8 cellular contexts compared by ENCODE assay signal in genomic region chr17:4500188-4500565, GRCh38. TPM values are rescaled to one million over a fixed set of nuclear protein-coding genes. Genes with fewer than 3 reads are reported as not detected.
DNase-seq lines count a peak whose midpoint lies in the region; ATAC-seq and TF ChIP-seq lines count a peak whose summit lies in the region.
"Had no signal": no experiment of that assay in that cellular context is flagged by ENCODE, and none has a peak within 500 bp of the region (broad histone marks: within the 10 kb centered on the region; RNA-seq: fewer than 3 reads in every experiment).

No MANE protein-coding gene starts in this region.

- no peak for TF ChIP-seq CTCF in PC-3 (conservative IDR thresholded peaks at IDR 0.05; ENCODE audit: low read depth, low read length)
- no peak for TF ChIP-seq CTCF in mammary epithelial cell (conservative IDR thresholded peaks at IDR 0.05 in 1 of 2, IDR thresholded peaks at IDR 0.05 in 1 of 2; ENCODE audit: extremely low read depth in 1 of 2, insufficient read depth in 1 of 2, low read depth in 1 of 2, low read length in 2 of 2)

- CTCF ChIA-PET in PC-3 (lab: Charles Lee) (no interaction called here), mammary epithelial cell (lab: Charles Lee; ENCODE audit: low non-redundant PET) (no interaction called here)

- BruUV-seq in PC-3 (replicated peaks; lab: Mats Ljungman, UMichigan) (no TSS peak), mammary epithelial cell (replicated peaks; lab: Mats Ljungman, UMichigan) (no TSS peak)

- H3K27me3 ChIP-seq in H7 (ENCODE audit: control insufficient read depth, insufficient read depth, low read length) = peaks cover 45% of the 10 kb centered on the region
- H3K27me3 ChIP-seq in PC-3 (ENCODE audit: low read length) = peaks cover 12% of the 10 kb centered on the region; the same call in 1 of the 2 replicates
- peaks cover 38% of the 10 kb centered on the region for H3K27me3 ChIP-seq in iPS-15b (ENCODE audit: control insufficient read depth, insufficient read depth, low read length)
- peaks cover 19% of the 10 kb centered on the region for H3K27me3 ChIP-seq in mammary epithelial cell (ENCODE audit: insufficient read depth, low read length)

- no peaks in the 10 kb centered on the region for H4K20me1 ChIP-seq in PC-3 (ENCODE audit: low read length)
- H4K20me1 ChIP-seq in mammary epithelial cell (ENCODE audit: insufficient read depth, low read length) = no peaks in the 10 kb centered on the region

- no peaks in the 10 kb centered on the region for H3K9me2 ChIP-seq in PC-3 (replicated peaks; ENCODE audit: low read length)

- H3K9ac ChIP-seq in PC-3 (ENCODE audit: low read length) (no peak overlapping the region), iPS-15b (ENCODE audit: low read depth, low read length) (no peak overlapping the region), mammary epithelial cell (ENCODE audit: insufficient read depth, low read length) (no peak overlapping the region)

- no peak overlapping the region for H3K27ac ChIP-seq in PC-3 (ENCODE audit: low read length)
- H3K27ac ChIP-seq in skin epidermis = peak overlapping the region in 14 of 21 experiments; percentile 3 to 70 (median 42)
- H3K27ac ChIP-seq in mammary epithelial cell (ENCODE audit: insufficient read depth, low read depth, low read length) = no peak overlapping the region

- peak overlapping the region; percentile 45; the same call in 1 of the 2 replicates for H3K4me3 ChIP-seq in H7 (ENCODE audit: insufficient read depth, low read depth, low read length)
- H3K4me3 ChIP-seq in PC-3 (ENCODE audit: low read length) = peak overlapping the region; percentile 57; the same call in 1 of the 2 replicates
- H3K4me3 ChIP-seq in iPS-15b (ENCODE audit: low read depth, low read length) = peak overlapping the region; percentile 69
- peak overlapping the region; percentile 29 to 42 (median 38) for H3K4me3 ChIP-seq in skin epidermis
- no peak overlapping the region for H3K4me3 ChIP-seq in mammary epithelial cell (replicated peaks in 1 of 3; ENCODE audit: insufficient read depth in 1 of 3, low read depth in 2 of 3, low read length in 3 of 3)

- H3K9me3 ChIP-seq in PC-3 (ENCODE audit: low read length) (no peaks in the 10 kb centered on the region), iPS-15b (ENCODE audit: control insufficient read depth, insufficient read depth, low read length) (no peaks in the 10 kb centered on the region), mammary epithelial cell (replicated peaks; ENCODE audit: insufficient read depth, low read length) (no peaks in the 10 kb centered on the region)

- no peaks in the 10 kb centered on the region for H3K79me2 ChIP-seq in PC-3 (ENCODE audit: low read length)
- H3K79me2 ChIP-seq in mammary epithelial cell (ENCODE audit: insufficient read depth, low read length) = no peaks in the 10 kb centered on the region

- H3K4me1 ChIP-seq in PC-3 (ENCODE audit: insufficient read depth, low read length) (peaks cover 33% of the 10 kb centered on the region), iPS-15b (ENCODE audit: control insufficient read depth, insufficient read depth, low read length) (peaks cover 2% of the 10 kb centered on the region), mammary epithelial cell (ENCODE audit: insufficient read depth, low read length) (peaks cover 15% of the 10 kb centered on the region)

- dilution Hi-C loops in mammary epithelial cell (cut with HindIII; ENCODE audit: low sequenced_read_pairs) = no loop called here

- in situ Hi-C loops in mammary epithelial cell (cut with MboI; ENCODE audit: low sequenced_read_pairs in 2 of 2) = no loop called here

- POLR2A ChIA-PET in PC-3 (lab: Charles Lee; ENCODE audit: unreplicated experiment) = no interaction called here

- intact Hi-C loops in PC-3 (cut with micrococcal nuclease) (no loop called here), mammary epithelial cell (cut with micrococcal nuclease) (no loop called here)

- ATAC-seq in PC-3 (no peak), HG02623 (IDR thresholded peaks at IDR 0.05; ENCODE audit: unreplicated experiment) (no peak)

- DNase-seq in H7 (no peak), PC-3 (no peak), epidermal melanocyte (ENCODE audit: insufficient read length, low spot score) (no peak), mammary epithelial cell (no peak)
- DNase-seq: NCI-H446 had no signal

- H3K4me2 ChIP-seq in PC-3 (ENCODE audit: low read length) (peak overlapping the region; percentile 73), mammary epithelial cell (ENCODE audit: insufficient read depth, low read depth, low read length) (no peak overlapping the region)

- H2AFZ ChIP-seq in PC-3 (ENCODE audit: low read length) (no peak overlapping the region), mammary epithelial cell (ENCODE audit: low read depth, low read length) (no peak overlapping the region)

- H3F3A ChIP-seq in PC-3 (ENCODE audit: low read length, unreplicated experiment) = no peaks in the 10 kb centered on the region

- H3K36me3 ChIP-seq in H7 (replicated peaks; ENCODE audit: control insufficient read depth, insufficient read depth, low read length) (no peaks in the 10 kb centered on the region), PC-3 (ENCODE audit: low read depth, low read length) (no peaks in the 10 kb centered on the region), iPS-15b (ENCODE audit: control insufficient read depth, insufficient read depth, low read length) (no peaks in the 10 kb centered on the region), mammary epithelial cell (ENCODE audit: insufficient read depth, low read length) (no peaks in the 10 kb centered on the region)

- WGBS in mammary epithelial cell (ENCODE audit: low coverage, missing lambda C conversion rate) = 43% methylated on average over 5 of the region's 7 CpGs

RNA-seq across cellular contexts. Expression of gene SPNS2, which starts 1.5 kb away (rescaled TPM):
- 1.8 and 2.1 TPM in 2 replicates for total RNA-seq in H7 (2014; rRNA removed; shearing (Covaris generic))
- total RNA-seq in PC-3 (2014; rRNA removed) = 2.6 and 7.9 TPM in 2 replicates
- under 1 TPM in 1 of 2 donors, not detected in 1; 0.67 TPM for total RNA-seq in mammary epithelial cell
- polyA plus RNA-seq in mammary epithelial cell = not detected
- 1.3 TPM for polyA minus RNA-seq in mammary epithelial cell

RNA-seq across cellular contexts. Expression of gene MYBBP1A, which starts 55.0 kb away (rescaled TPM):
- total RNA-seq in H7 (2014; rRNA removed; shearing (Covaris generic)) = 140 and 149 TPM in 2 replicates
- 155 and 171 TPM in 2 replicates for total RNA-seq in PC-3 (2014; rRNA removed)
- 100 to 1,000 TPM in 1 of 2 donors, 10 to 100 TPM in 1; 63.2 to 105 TPM for total RNA-seq in mammary epithelial cell
- 44.6 TPM for polyA plus RNA-seq in mammary epithelial cell
- polyA minus RNA-seq in mammary epithelial cell = 80.4 TPM

Comparison
In these comparisons a context has a peak if more than half of its experiments do, and no peak if none do; other contexts are left out.
1. H3K4me3 ChIP-seq: peak in H7 (single experiment), PC-3 (single experiment), iPS-15b (single experiment) and skin epidermis (7 of 7); none in mammary epithelial cell (0 of 3).
2. H3K27ac ChIP-seq: peak in skin epidermis (14 of 21); none in PC-3 (single experiment) and mammary epithelial cell (single experiment).